Comparison of ENCODE assay signal across 14 cellular contexts in the genomic region with DNA sequence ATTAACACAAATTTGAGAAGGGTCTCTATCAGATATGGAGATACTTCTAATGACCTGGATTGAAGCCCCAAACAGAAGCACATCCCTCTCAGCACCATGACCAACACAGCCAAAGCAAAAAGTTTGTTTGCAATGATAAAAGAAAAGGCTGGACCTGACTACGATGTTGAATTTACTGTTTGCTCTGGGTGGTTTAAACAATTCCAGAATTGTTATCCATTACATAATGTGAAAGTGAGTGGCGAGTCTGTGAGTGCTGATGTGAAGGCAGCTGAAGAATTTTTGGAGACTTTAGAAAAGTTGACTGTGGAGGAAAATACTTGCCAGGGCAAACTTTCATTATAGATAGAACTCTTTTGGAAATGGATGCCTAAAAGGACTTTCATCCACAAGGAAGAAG. TPM values are rescaled to one million over a fixed set of nuclear protein-coding genes. Genes with fewer than 3 reads are reported as not detected.
DNase-seq lines count a peak whose midpoint lies in the region; ATAC-seq and TF ChIP-seq lines count a peak whose summit lies in the region.
"Had no signal": no experiment of that assay in that cellular context is flagged by ENCODE, and none has a peak within 500 bp of the region (broad histone marks: within the 10 kb centered on the region; RNA-seq: fewer than 3 reads in every experiment).

No MANE protein-coding gene starts in this region.

- no peaks in the 10 kb centered on the region for H3K9me3 Mint-ChIP-seq in endodermal cell
- H3K9me3 Mint-ChIP-seq: CD14-positive monocyte had no signal

- POLR2A ChIA-PET in HCT116 (lab: Charles Lee) (no interaction called here), SK-N-SH (lab: Yijun Ruan, JAX) (no interaction called here)

- H3K4me3 ChIP-seq in AG10803 (ENCODE audit: low read length) (no peak overlapping the region), HCT116 (replicated peaks in 1 of 2; ENCODE audit: low read depth in 1 of 2, low read length in 2 of 2) (no peak overlapping the region), RWPE2 (ENCODE audit: severe bottlenecking) (no peak overlapping the region), SK-N-SH (ENCODE audit: low read depth in 2 of 2, low read length in 1 of 2) (no peak overlapping the region), endodermal cell (ENCODE audit: low read length) (no peak overlapping the region)

- H3K4me3 Mint-ChIP-seq in endodermal cell = no peak overlapping the region
- H3K4me3 Mint-ChIP-seq: CD14-positive monocyte; CD8-positive, alpha-beta T cell had no signal

- peaks cover 12% of the 10 kb centered on the region for H3F3A ChIP-seq in SK-N-SH (replicated peaks; ENCODE audit: insufficient read depth)

- ATAC-seq in HCT116 (no peak), RWPE2 (ENCODE audit: low read depth) (no peak), foreskin keratinocyte (no peak)
- ATAC-seq: CD8-positive, alpha-beta T cell had no signal

- no peak overlapping the region for H3K27ac ChIP-seq in HCT116 (ENCODE audit: low read depth, low read length)
- H3K27ac ChIP-seq in RWPE2 (ENCODE audit: poor library complexity, severe bottlenecking) = peak overlapping the region; percentile 92
- H3K27ac ChIP-seq in foreskin keratinocyte = peak overlapping the region; percentile 96
- H3K27ac ChIP-seq in SK-N-SH (ENCODE audit: low read depth in 2 of 2, low read length in 1 of 2) = no peak overlapping the region
- H3K27ac ChIP-seq in endodermal cell (ENCODE audit: low read depth, low read length) = no peak overlapping the region

- BruUV-seq in HCT116 (replicated peaks; lab: Mats Ljungman, UMichigan) = no TSS peak

- H3K9ac ChIP-seq in HCT116 (ENCODE audit: low read length) (no peak overlapping the region), SK-N-SH (no peak overlapping the region), endodermal cell (ENCODE audit: extremely low read depth, low read length, poor library complexity, severe bottlenecking) (no peak overlapping the region)

- H3K4me1 Mint-ChIP-seq in endodermal cell = no peaks in the 10 kb centered on the region

- H3K27me3 ChIP-seq in HCT116 (ENCODE audit: insufficient read depth, low read length) (no peaks in the 10 kb centered on the region), RWPE2 (ENCODE audit: insufficient read depth, poor library complexity, severe bottlenecking) (no peaks in the 10 kb centered on the region), foreskin keratinocyte (no peaks in the 10 kb centered on the region), SK-N-SH (ENCODE audit: insufficient read depth) (no peaks in the 10 kb centered on the region), endodermal cell (ENCODE audit: control insufficient read depth, insufficient read depth, low read length, poor library complexity, severe bottlenecking) (no peaks in the 10 kb centered on the region)

- DNase-seq in AG10803 (ENCODE audit: low read depth) (peak; percentile 47), HCT116 (ENCODE audit: low read depth, low spot score) (no peak), RWPE2 (ENCODE audit: low spot score) (no peak), foreskin keratinocyte (no peak), SK-N-SH (no peak), endodermal cell (no peak), UCSD-AML1 (lab: John Stamatoyannopoulos, UW; ENCODE audit: unreplicated experiment) (no peak)
- DNase-seq: CD8-positive, alpha-beta T cell; COR-L47; DND-41; GDM1; H7; KBM-7 had no signal

- H3K9me2 ChIP-seq in HCT116 (ENCODE audit: insufficient read depth) (no peaks in the 10 kb centered on the region), SK-N-SH (no peaks in the 10 kb centered on the region)

- H2AFZ ChIP-seq in HCT116 (ENCODE audit: low read depth, low read length, poor library complexity, severe bottlenecking) (peak overlapping the region; percentile 16), SK-N-SH (ENCODE audit: low read depth) (no peak overlapping the region)

- TF ChIP-seq POLR2A in HCT116 (IDR thresholded peaks at IDR 0.05; ENCODE audit: borderline replicate concordance, extremely low read depth, insufficient read depth, insufficient read length) = no peak

- H3K36me3 Mint-ChIP-seq in endodermal cell (ENCODE audit: low read depth) = no peaks in the 10 kb centered on the region
- H3K36me3 Mint-ChIP-seq: CD14-positive monocyte; CD8-positive, alpha-beta T cell had no signal

- H3K79me2 ChIP-seq in HCT116 (ENCODE audit: insufficient read depth, low read length) (no peaks in the 10 kb centered on the region), SK-N-SH (ENCODE audit: insufficient read depth) (no peaks in the 10 kb centered on the region)

- no peaks in the 10 kb centered on the region for H4K20me1 ChIP-seq in HCT116 (ENCODE audit: insufficient read depth)
- no peaks in the 10 kb centered on the region for H4K20me1 ChIP-seq in SK-N-SH (ENCODE audit: insufficient read depth)

- peaks cover 12 to 28% of the 10 kb centered on the region in 2 experiments; a peak in 3 of 4 replicates for H3K4me1 ChIP-seq in HCT116 (ENCODE audit: control insufficient read depth in 1 of 2, insufficient read depth in 2 of 2, low read length in 2 of 2)
- H3K4me1 ChIP-seq in RWPE2 (ENCODE audit: insufficient read depth, poor library complexity, severe bottlenecking) = peaks cover 33% of the 10 kb centered on the region
- peaks cover 24% of the 10 kb centered on the region for H3K4me1 ChIP-seq in foreskin keratinocyte
- H3K4me1 ChIP-seq in SK-N-SH (ENCODE audit: control insufficient read depth in 1 of 2, insufficient read depth in 2 of 2, low read depth in 1 of 2, low read length in 1 of 2) = peaks cover 0 to 4% of the 10 kb centered on the region in 2 experiments; a peak in 1 of 4 replicates
- H3K4me1 ChIP-seq in endodermal cell (ENCODE audit: control insufficient read depth, insufficient read depth, low read length) = no peaks in the 10 kb centered on the region

- no peak for TF ChIP-seq CTCF in AG10803 (conservative IDR thresholded peaks at IDR 0.05; ENCODE audit: low read length)
- TF ChIP-seq CTCF in HCT116 (IDR thresholded peaks at IDR 0.05 in 2 of 3, conservative IDR thresholded peaks at IDR 0.05 in 1 of 3; ENCODE audit: borderline replicate concordance in 1 of 3, insufficient read depth in 1 of 3, low read depth in 2 of 3, low read length in 2 of 3) = no peak
- no peak for TF ChIP-seq CTCF in RWPE2 (IDR thresholded peaks at IDR 0.05; ENCODE audit: poor library complexity, severe bottlenecking)
- TF ChIP-seq CTCF in foreskin keratinocyte (conservative IDR thresholded peaks at IDR 0.05) = no peak
- no peak for TF ChIP-seq CTCF in SK-N-SH (IDR thresholded peaks at IDR 0.05)
- no peak for TF ChIP-seq CTCF in endodermal cell (conservative IDR thresholded peaks at IDR 0.05)

- H3K4me2 ChIP-seq in HCT116 (ENCODE audit: low read length) (no peak overlapping the region), SK-N-SH (no peak overlapping the region)

- CTCF ChIA-PET in HCT116 (lab: Charles Lee) (interaction anchor here (1.3 kb wide), 1 partner anchor 546 kb away, joined by 3 read pairs; no protein-coding TSS in a partner anchor), SK-N-SH (lab: Yijun Ruan, JAX) (interaction anchor here (0.6 to 3.3 kb wide), 5 partner anchors 15 to 889 kb away, joined by 3 to 12 read pairs (median 3); a partner anchor contains a TSS)

- WGBS in SK-N-SH (ENCODE audit: low lambda C conversion rate) = 74% methylated on average over 2 of the region's 2 CpGs
- WGBS in endodermal cell (ENCODE audit: insufficient coverage in 1 of 2, insufficient read length in 1 of 2), 2 experiments = 90 to 100% methylated on average over 1 to 2 of the region's 2 CpGs

- TF ChIP-seq EP300 in SK-N-SH (IDR thresholded peaks at IDR 0.05; ENCODE audit: borderline replicate concordance in 1 of 2, low read depth in 1 of 2, low read length in 1 of 2) = no peak

- H3K9me3 ChIP-seq in HCT116 (ENCODE audit: control insufficient read depth in 1 of 2, insufficient read depth in 1 of 2, low read depth in 1 of 2, low read length in 2 of 2) = no peaks in the 10 kb centered on the region
- H3K9me3 ChIP-seq in RWPE2 (ENCODE audit: severe bottlenecking) = no peaks in the 10 kb centered on the region
- H3K9me3 ChIP-seq in SK-N-SH = no peaks in the 10 kb centered on the region
- H3K9me3 ChIP-seq in endodermal cell (ENCODE audit: control insufficient read depth, low read length) = no peaks in the 10 kb centered on the region

- intact Hi-C loops in HCT116 (cut with micrococcal nuclease) = no loop called here

- TF ChIP-seq RAD21 in HCT116 (IDR thresholded peaks at IDR 0.05; ENCODE audit: low read depth) (no peak), SK-N-SH (IDR thresholded peaks at IDR 0.05; ENCODE audit: low read length) (no peak)

- H3K27ac Mint-ChIP-seq in endodermal cell = no peak overlapping the region
- H3K27ac Mint-ChIP-seq: CD14-positive monocyte; CD8-positive, alpha-beta T cell had no signal

- H3K36me3 ChIP-seq in HCT116 (ENCODE audit: control insufficient read depth in 1 of 2, insufficient read depth in 2 of 2, low read length in 2 of 2) (no peaks in the 10 kb centered on the region), RWPE2 (ENCODE audit: low read depth) (no peaks in the 10 kb centered on the region), SK-N-SH (replicated peaks in 1 of 2; ENCODE audit: control insufficient read depth in 1 of 2, insufficient read depth in 2 of 2, low read length in 1 of 2) (no peaks in the 10 kb centered on the region), endodermal cell (ENCODE audit: control insufficient read depth, insufficient read depth, low read length) (no peaks in the 10 kb centered on the region)

- RAD21 ChIA-PET in HCT116 (lab: Charles Lee; ENCODE audit: low non-redundant PET in 1 of 2, low total read pairs in 2 of 2, uncharacterized antibody in 2 of 2, unreplicated experiment in 2 of 2) = no interaction called here

- H3K27me3 Mint-ChIP-seq in endodermal cell (ENCODE audit: insufficient read depth) = peaks cover 13% of the 10 kb centered on the region

TF ChIP-seq in HCT116, 20 proteins besides CTCF, POLR2A, EP300 and RAD21 (continues in another document):
- no peak for TF ChIP-seq ZNF274 (IDR thresholded peaks at IDR 0.05; ENCODE audit: low read depth, low read length)

TF ChIP-seq in SK-N-SH, 30 proteins besides CTCF, POLR2A, EP300 and RAD21 (continues in another document):
- TF ChIP-seq JUND (IDR thresholded peaks at IDR 0.05) = no peak

RNA-seq across cellular contexts. Expression of a gene that starts 17.4 kb away (rescaled TPM):
- total RNA-seq in HCT116 (2021; ENCODE audit: unreplicated experiment) (3.7 TPM), foreskin keratinocyte (1.1 and 1.4 TPM in 2 replicates), endodermal cell (under 1 TPM in 1 of 2 donors, not detected in 1; 0.13 TPM)
- 0.61 and 0.94 TPM in 2 replicates for polyA plus RNA-seq in HCT116 (2012)
- polyA plus RNA-seq in foreskin keratinocyte (1.1 and 1.9 TPM in 2 replicates), SK-N-SH (2012; rRNA removed) (0.02 TPM in 2 replicates)
- 0.03 TPM in 2 replicates for polyA plus RNA-seq in SK-N-SH (2012; cell fraction: cytosol; rRNA removed)
- 0.13 and 0.15 TPM in 2 replicates for polyA plus RNA-seq in SK-N-SH (2012; cell fraction: nucleus; rRNA removed)
- polyA plus RNA-seq in endodermal cell (2013, experiment 1 of 2) = 8.9 TPM
- polyA plus RNA-seq in endodermal cell (2013, experiment 2 of 2) = 11.6 TPM
- total RNA-seq: H7 had no signal
- polyA plus RNA-seq: CD14-positive monocyte had no signal

RNA-seq across cellular contexts. Expression of a gene that starts 34.8 kb away (rescaled TPM):
- total RNA-seq in HCT116 (2021; ENCODE audit: unreplicated experiment) = 2.0 TPM
- polyA plus RNA-seq in HCT116 (2012) = 0.26 and 0.70 TPM in 2 replicates
- total RNA-seq in foreskin keratinocyte = 6.2 and 7.0 TPM in 2 replicates
- 5.9 and 6.5 TPM in 2 replicates for polyA plus RNA-seq in foreskin keratinocyte
- 0.07 and 0.13 TPM in 2 replicates for polyA plus RNA-seq in SK-N-SH (2012; rRNA removed)
- 0.09 and 0.12 TPM in 2 replicates for polyA plus RNA-seq in SK-N-SH (2012; cell fraction: cytosol; rRNA removed)
- 0.22 and 0.37 TPM in 2 replicates for polyA plus RNA-seq in SK-N-SH (2012; cell fraction: nucleus; rRNA removed)
- total RNA-seq in endodermal cell = not detected
- polyA plus RNA-seq in endodermal cell (2013, experiment 1 of 2) = 10.5 TPM
- polyA plus RNA-seq in endodermal cell (2013, experiment 2 of 2) = 14.9 TPM
- total RNA-seq: CD8-positive, alpha-beta T cell; H7 had no signal
- polyA plus RNA-seq: CD14-positive monocyte had no signal

Comparison
In these comparisons a context has a peak if more than half of its experiments do, and no peak if none do; other contexts are left out.
1. H3K27ac ChIP-seq: peak in RWPE2 (single experiment) and foreskin keratinocyte (single experiment); none in HCT116 (single experiment), SK-N-SH (0 of 2) and endodermal cell (single experiment).